1 cellular context compared by ENCODE assay signal in genomic region chr2:134307334-134307733, GRCh38.
TF ChIP-seq lines count a peak whose summit lies in the region.

No MANE protein-coding gene starts in this region.

TF ChIP-seq in GM23338, 12 proteins besides CTCF, POLR2A, EP300 and RAD21 (continued from another document):
- TF ChIP-seq ZNF462 (CRISPR knock-in tag; IDR thresholded peaks at IDR 0.05), result no peak
TF ChIP-seq in GM23338: peak in this region for 0.
